ENCODE assay signal across 14 cellular contexts in the genomic region with DNA sequence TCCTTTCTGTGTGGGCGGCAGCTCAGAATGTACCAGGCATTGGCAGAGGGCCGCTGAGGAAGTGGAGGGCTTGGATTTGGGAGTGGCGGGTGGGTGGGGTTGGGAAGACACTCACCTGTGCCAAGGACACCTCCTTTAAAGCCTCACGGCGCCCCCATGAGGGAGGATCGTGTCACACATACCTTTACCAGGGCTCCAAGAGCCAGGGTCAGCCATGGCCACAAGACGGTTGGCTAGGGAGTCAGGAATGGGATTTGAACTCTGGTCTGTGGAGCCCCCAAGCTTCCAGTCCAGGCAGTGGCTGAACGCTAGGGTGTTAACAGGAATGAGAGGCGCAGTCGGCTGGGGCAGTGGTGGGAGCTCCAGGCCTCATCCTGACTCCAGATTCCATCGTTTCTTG. TPM values are rescaled to one million over a fixed set of nuclear protein-coding genes. Genes with fewer than 3 reads are reported as not detected.
A peak's percentile ranks its signal among the peaks of the same experiment; 100 is the strongest.
DNase-seq lines count a peak whose midpoint lies in the region; ATAC-seq, FAIRE-seq and TF ChIP-seq lines count a peak whose summit lies in the region.
"Had no signal": no experiment of that assay in that cellular context is flagged by ENCODE, and none has a peak within 500 bp of the region (broad histone marks: within the 10 kb centered on the region; RNA-seq: fewer than 3 reads in every experiment).

No MANE protein-coding gene starts in this region.

- ATAC-seq in GM21825 (IDR thresholded peaks at IDR 0.05; ENCODE audit: unreplicated experiment) (no peak), GM18502 (IDR thresholded peaks at IDR 0.05; ENCODE audit: poor library complexity, unreplicated experiment) (no peak)

- H3K79me2 ChIP-seq in osteoblast (ENCODE audit: insufficient read depth, low read length), result peaks cover 78% of the 10 kb centered on the region

- no peak overlapping the region for H3K4me3 ChIP-seq in osteoblast (ENCODE audit: insufficient read depth, low read length)

- no peaks in the 10 kb centered on the region for H3K9me3 ChIP-seq in osteoblast (ENCODE audit: low read depth, low read length)

- H4K20me1 ChIP-seq in osteoblast (ENCODE audit: insufficient read depth, low read length), result peaks cover 20% of the 10 kb centered on the region

- TF ChIP-seq CTCF in D721Med (IDR thresholded peaks at IDR 0.05; ENCODE audit: insufficient read depth, missing control alignments) (peak; percentile 3), LNCAP (IDR thresholded peaks at IDR 0.05) (peak; percentile 22; the same call in 1 of the 2 replicates), osteoblast (IDR thresholded peaks at IDR 0.05; ENCODE audit: extremely low read depth, low read depth, low read length) (peak; percentile 33)

- no peak for FAIRE-seq in D721Med (lab: Jason Lieb, UNC)
- FAIRE-seq: urothelium cell line had no signal

- no peak overlapping the region for H3K4me2 ChIP-seq in osteoblast (ENCODE audit: insufficient read depth, low read length)
- H3K4me2 ChIP-seq: KMS-11 had no signal

- no peaks in the 10 kb centered on the region for H3K27me3 ChIP-seq in osteoblast (ENCODE audit: insufficient read depth, low read length)

- peak overlapping the region; percentile 34 for H3K27ac ChIP-seq in epithelial cell of prostate
- no peak overlapping the region for H3K27ac ChIP-seq in osteoblast (ENCODE audit: low read depth, low read length)
- H3K27ac ChIP-seq: KMS-11 had no signal

- no peak for TF ChIP-seq POLR2A in erythroblast (IDR thresholded peaks at IDR 0.05; ENCODE audit: low read length)

- no peaks in the 10 kb centered on the region for H3K36me3 ChIP-seq in osteoblast (ENCODE audit: insufficient read depth, low read length)

- DNase-seq in D721Med (ENCODE audit: insufficient read length, low spot score) (no peak), epithelial cell of prostate (ENCODE audit: low read depth, low spot score) (no peak), osteoblast (ENCODE audit: insufficient read length, low spot score, missing footprints) (peak; percentile 83), NCI-H2171 (lab: John Stamatoyannopoulos, UW) (no peak), erythroblast (lab: John Stamatoyannopoulos, UW) (no peak)
- DNase-seq: activated effector memory CD4-positive, alpha-beta T cell treated with anti-CD3 and anti-CD28 coated beads, Interleukin-2, amount 50 U/mL, for 16 hours; hippocampal formation; SIG-M5; stimulated activated CD4-positive, alpha-beta T cell treated with anti-CD3 and anti-CD28 coated beads, Interleukin-12 subunit alpha, Interleukin-12 subunit beta, amount 100 ng/mL, for 4 hours had no signal

- peaks cover 26% of the 10 kb centered on the region for H3K4me1 ChIP-seq in osteoblast (ENCODE audit: insufficient read depth, low read length)

- no peak overlapping the region for H2AFZ ChIP-seq in osteoblast (ENCODE audit: low read length)

RNA-seq across cellular contexts. Expression of a gene that starts 4.6 kb away (rescaled TPM):
- total RNA-seq in osteoblast, result 88.7 and 114 TPM in 2 replicates

RNA-seq across cellular contexts. Expression of a gene that starts 16.0 kb away (rescaled TPM):
- under 0.01 TPM in 1 of 2 replicates, not detected in the other for total RNA-seq in osteoblast
